ENCODE assay signal across 12 cellular contexts in genomic region chr4:5206391-5206790, GRCh38.
A peak's percentile ranks its signal among the peaks of the same experiment; 100 is the strongest.
DNase-seq lines count a peak whose midpoint lies in the region; ATAC-seq, FAIRE-seq and TF ChIP-seq lines count a peak whose summit lies in the region.
"Had no signal": no experiment of that assay in that cellular context is flagged by ENCODE, and none has a peak within 500 bp of the region (broad histone marks: within the 10 kb centered on the region; RNA-seq: fewer than 3 reads in every experiment).

No MANE protein-coding gene starts in this region.

- no peak overlapping the region for H3K4me2 ChIP-seq in H1 (ENCODE audit: insufficient read depth in 1 of 2, low read depth in 2 of 2, low read length in 2 of 2)

- no peak overlapping the region for H3K4ac ChIP-seq in H1 (replicated peaks; ENCODE audit: insufficient read length, low read depth, low read length)

- H3K23ac ChIP-seq in H1 (ENCODE audit: insufficient read length), result no peak overlapping the region

- no peak for TF ChIP-seq RAD21 in H1 (IDR thresholded peaks at IDR 0.05 in 1 of 2, conservative IDR thresholded peaks at IDR 0.05 in 1 of 2; ENCODE audit: low read depth in 2 of 2, low read length in 2 of 2)

- peaks cover 0 to 14% (median 3%) of the 10 kb centered on the region in 4 experiments; a peak in 4 of 7 replicates for H3K4me1 ChIP-seq in H1 (replicated peaks in 1 of 4; ENCODE audit: control insufficient read depth in 3 of 4, insufficient read depth in 4 of 4, low read length in 3 of 4)
- H3K4me1 ChIP-seq: parathyroid adenoma had no signal

- no peak for TF ChIP-seq EP300 in H1 (IDR thresholded peaks at IDR 0.05; ENCODE audit: borderline replicate concordance in 1 of 2, low read depth in 2 of 2, low read length in 2 of 2)

- H3K4me3 Mint-ChIP-seq in stimulated activated naive B cell treated with anti-CD40 and anti-IgM and Interleukin-4, amounts not matched to agents 10 μg/mL and 1 μg/mL and 100 μg/mL, for 72 hours, result no peak overlapping the region

- no peak for ATAC-seq in stimulated activated naive B cell treated with anti-CD40 and anti-IgM and Interleukin-4, amounts not matched to agents 10 μg/mL and 1 μg/mL and 100 μg/mL, for 72 hours (replicated peaks)

- no peak overlapping the region for H3K9ac ChIP-seq in H1 (replicated peaks in 1 of 4; ENCODE audit: extremely low read depth in 1 of 4, low read depth in 3 of 4, low read length in 3 of 4)
- H3K9ac ChIP-seq: parathyroid adenoma had no signal

- no peaks in the 10 kb centered on the region for H3K79me2 ChIP-seq in H1 (ENCODE audit: control insufficient read depth in 1 of 2, insufficient read depth in 2 of 2, low read length in 2 of 2)
- H3K79me2 ChIP-seq: parathyroid adenoma had no signal

- H3K27me3 ChIP-seq in H1 (replicated peaks in 1 of 4; ENCODE audit: control insufficient read depth in 3 of 4, extremely low read depth in 1 of 4, insufficient read depth in 3 of 4, low read length in 3 of 4), result no peaks in the 10 kb centered on the region

- H3K36me3 Mint-ChIP-seq in stimulated activated naive B cell treated with anti-CD40 and anti-IgM and Interleukin-4, amounts not matched to agents 10 μg/mL and 1 μg/mL and 100 μg/mL, for 72 hours, result no peaks in the 10 kb centered on the region

- no peak for TF ChIP-seq POLR2A in H1 (IDR thresholded peaks at IDR 0.05; ENCODE audit: control extremely low read depth in 1 of 2, low read depth in 2 of 2, low read length in 2 of 2)

- CTCF ChIA-PET in H1 (lab: Charles Lee; ENCODE audit: partially characterized antibody), result no interaction called here

- no peak overlapping the region for H4K91ac ChIP-seq in H1 (replicated peaks; ENCODE audit: insufficient read length, low read length)

- H2BK20ac ChIP-seq in H1 (ENCODE audit: low read length), result no peak overlapping the region

- no peak for FAIRE-seq in H1 (lab: Jason Lieb, UNC)
- FAIRE-seq: endometrium had no signal

- no peak overlapping the region for H2AK5ac ChIP-seq in H1 (ENCODE audit: low read depth, low read length)

- no peak overlapping the region for H3K56ac ChIP-seq in H1 (replicated peaks; ENCODE audit: insufficient read length, low read depth, low read length)

- H3K9me3 ChIP-seq in H1 (ENCODE audit: insufficient read depth in 2 of 2, low read depth in 1 of 2, low read length in 1 of 2), result peaks cover 3 to 9% of the 10 kb centered on the region in 2 experiments; a peak in 3 of 4 replicates
- H3K9me3 ChIP-seq: thoracic aorta had no signal

- H3K27me3 Mint-ChIP-seq in stimulated activated naive B cell treated with anti-CD40 and anti-IgM and Interleukin-4, amounts not matched to agents 10 μg/mL and 1 μg/mL and 100 μg/mL, for 72 hours, result no peaks in the 10 kb centered on the region

- H4K5ac ChIP-seq in H1 (ENCODE audit: insufficient read length, low read depth, low read length), result no peak overlapping the region

- H3K36me3 ChIP-seq in H1 (ENCODE audit: control insufficient read depth in 2 of 4, insufficient read depth in 4 of 4, low read length in 3 of 4), result no peaks in the 10 kb centered on the region
- H3K36me3 ChIP-seq: thoracic aorta had no signal

- H2AFZ ChIP-seq in H1 (ENCODE audit: low read length), result no peak overlapping the region
- H2AFZ ChIP-seq: parathyroid adenoma had no signal

- H3K14ac ChIP-seq in H1 (ENCODE audit: insufficient read length), result no peak overlapping the region

- no peak overlapping the region for H2BK12ac ChIP-seq in H1 (ENCODE audit: low read depth, low read length)

- no peak overlapping the region for H3K4me3 ChIP-seq in H1 (ENCODE audit: extremely low read depth in 1 of 4, insufficient read depth in 2 of 4, low read depth in 3 of 4, low read length in 4 of 4)
- H3K4me3 ChIP-seq: thoracic aorta had no signal

- DNase-seq in Daoy (ENCODE audit: low read depth) (peak; percentile 96), NCI-H524 treated with DMSO at 0.1 percent for 48 hours (lab: John Stamatoyannopoulos, UW) (peak; percentile 32), H1 (ENCODE audit: low read depth in 1 of 2, low spot score in 2 of 2) (no peak), nucleus accumbens (lab: John Stamatoyannopoulos, UW) (peak in 52 of 56 donors; percentile 6 to 85 (median 62)), GM20000 (ENCODE audit: low spot score) (no peak), CD1c-positive myeloid dendritic cell (ENCODE audit: extremely low spot score) (no peak), GM13977 (ENCODE audit: low spot score) (no peak)
- no peak for DNase-seq in stimulated activated naive B cell treated with anti-CD40 and anti-IgM and Interleukin-4, amounts not matched to agents 10 μg/mL and 1 μg/mL and 100 μg/mL, for 72 hours
- DNase-seq: NCI-H2081 treated with DMSO at 0.1 percent for 48 hours had no signal

- H2BK120ac ChIP-seq in H1 (replicated peaks; ENCODE audit: low read depth, low read length), result no peak overlapping the region

- no peak overlapping the region for H3K18ac ChIP-seq in H1 (ENCODE audit: extremely low read depth, low read length)

- peaks cover 0 to 3% of the 10 kb centered on the region in 2 donors for H3K9me3 Mint-ChIP-seq in stimulated activated naive B cell treated with anti-CD40 and anti-IgM and Interleukin-4, amounts not matched to agents 10 μg/mL and 1 μg/mL and 100 μg/mL, for 72 hours

- H4K8ac ChIP-seq in H1 (ENCODE audit: extremely low read depth, insufficient read depth, low read length), result no peak overlapping the region

- TF ChIP-seq CTCF in H1 (IDR thresholded peaks at IDR 0.05; ENCODE audit: control extremely low read depth in 1 of 3, insufficient read depth in 1 of 3, low read depth in 1 of 3, low read length in 3 of 3) (no peak), GM20000 (IDR thresholded peaks at IDR 0.05; ENCODE audit: extremely low read depth, missing control alignments) (no peak), GM13977 (IDR thresholded peaks at IDR 0.05; ENCODE audit: extremely low read depth, insufficient read depth, missing control alignments) (no peak)

- POLR2A ChIA-PET in H1 (lab: Charles Lee; ENCODE audit: partially characterized antibody), result no interaction called here

- H3K27ac ChIP-seq in H1 (ENCODE audit: low read depth, low read length), result no peak overlapping the region
- H3K27ac ChIP-seq: parathyroid adenoma, thoracic aorta had no signal

- no peak overlapping the region for H2BK15ac ChIP-seq in H1 (ENCODE audit: low read length)

- H3K27ac Mint-ChIP-seq in stimulated activated naive B cell treated with anti-CD40 and anti-IgM and Interleukin-4, amounts not matched to agents 10 μg/mL and 1 μg/mL and 100 μg/mL, for 72 hours, result no peak overlapping the region

- no peaks in the 10 kb centered on the region for H3K23me2 ChIP-seq in H1 (ENCODE audit: low read depth, low read length)

- in situ Hi-C loops in GM13977 (cut with MboI; ENCODE audit: low pct_unique_long_range_greater_than_20kb, low sequenced_read_pairs, unreplicated experiment), result no loop called here

- no peak overlapping the region for H2BK5ac ChIP-seq in H1 (ENCODE audit: low read depth, low read length)

- no peaks in the 10 kb centered on the region for H3K4me1 Mint-ChIP-seq in stimulated activated naive B cell treated with anti-CD40 and anti-IgM and Interleukin-4, amounts not matched to agents 10 μg/mL and 1 μg/mL and 100 μg/mL, for 72 hours

- no peaks in the 10 kb centered on the region for H3K79me1 ChIP-seq in H1 (ENCODE audit: low read depth, low read length)

- no peaks in the 10 kb centered on the region for H4K20me1 ChIP-seq in H1 (replicated peaks in 1 of 2; ENCODE audit: control insufficient read depth in 1 of 2, insufficient read depth in 2 of 2, low read length in 2 of 2)

- 88% methylated on average over 9 of the region's 9 CpGs; no CpG with 5 or more reads in 1 of the 2 experiments for WGBS in H1 (ENCODE audit: extremely low coverage in 1 of 2, insufficient coverage in 1 of 2, insufficient read length in 1 of 2, insufficient replicate concordance in 2 of 2, low coverage in 1 of 2, low lambda C conversion rate in 2 of 2, missing lambda C conversion rate in 1 of 2), 2 experiments

TF ChIP-seq in H1, 55 proteins besides CTCF, POLR2A, EP300 and RAD21:
- 0 out of 2 replicates have a peak, but pooled peaks have one; percentile 9 for TF ChIP-seq JUND (IDR thresholded peaks at IDR 0.05; ENCODE audit: low read length)
- TF ChIP-seq SIX5 (IDR thresholded peaks at IDR 0.05; ENCODE audit: low read depth, low read length), result no peak
- no peak for TF ChIP-seq ZNF274 (IDR thresholded peaks at IDR 0.05; ENCODE audit: borderline replicate concordance, extremely low read depth, low read length)
- no peak for TF ChIP-seq SRF (IDR thresholded peaks at IDR 0.05; ENCODE audit: low read depth, low read length)
- TF ChIP-seq YY1 (IDR thresholded peaks at IDR 0.05; ENCODE audit: low read depth, low read length), result no peak

Comparison
In these comparisons a context has a peak if more than half of its experiments do, and no peak if none do; other contexts are left out.
1. DNase-seq: peak in Daoy (single experiment), NCI-H524 treated with DMSO at 0.1 percent for 48 hours (single experiment) and nucleus accumbens (52 of 56); none in H1 (0 of 2), GM20000 (single experiment), CD1c-positive myeloid dendritic cell (single experiment), GM13977 (single experiment) and stimulated activated naive B cell treated with anti-CD40 and anti-IgM and Interleukin-4, amounts not matched to agents 10 μg/mL and 1 μg/mL and 100 μg/mL, for 72 hours (single experiment).